8 cellular contexts compared by ENCODE assay signal in the genomic region with DNA sequence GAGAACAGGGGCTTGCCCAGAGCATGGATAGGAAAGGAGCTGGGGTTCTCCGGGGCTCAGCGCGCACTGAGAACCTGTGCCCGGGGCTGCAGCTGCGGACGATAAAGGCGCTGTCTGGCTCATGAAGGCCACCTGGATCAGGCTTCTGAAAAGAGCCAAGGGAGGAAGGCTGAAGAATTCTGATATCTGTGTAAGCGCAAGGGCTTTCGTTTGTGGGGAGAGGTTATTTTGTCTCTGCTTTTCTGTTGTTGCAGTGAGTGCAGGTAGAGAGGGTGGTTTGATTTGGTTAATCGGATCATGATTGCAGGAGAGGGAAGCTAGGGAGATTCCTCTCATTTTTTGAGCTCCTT.
DNase-seq lines count a peak whose midpoint lies in the region; ATAC-seq lines count a peak whose summit lies in the region.
"Had no signal": no experiment of that assay in that cellular context is flagged by ENCODE, and none has a peak within 500 bp of the region (broad histone marks: within the 10 kb centered on the region; RNA-seq: fewer than 3 reads in every experiment).

No MANE protein-coding gene starts in this region.

- H3K14ac ChIP-seq in trophoblast cell (ENCODE audit: low read length), result no peak overlapping the region

- H3K27ac ChIP-seq in trophoblast cell (ENCODE audit: low read depth, low read length), result no peak overlapping the region

- H3K9me3 ChIP-seq in endocrine pancreas (ENCODE audit: control insufficient read depth, low read length) (no peaks in the 10 kb centered on the region), trophoblast cell (ENCODE audit: insufficient read depth, low read depth, low read length) (no peaks in the 10 kb centered on the region)

- peak; percentile 31 for ATAC-seq in GM19023 (IDR thresholded peaks at IDR 0.05; ENCODE audit: unreplicated experiment)
- no peak for ATAC-seq in GM21619 (IDR thresholded peaks at IDR 0.05; ENCODE audit: unreplicated experiment)
- no peak for ATAC-seq in HG03571 (IDR thresholded peaks at IDR 0.05; ENCODE audit: unreplicated experiment)

- H3K4me1 ChIP-seq in endocrine pancreas (ENCODE audit: control insufficient read depth, insufficient read depth, low read length) (peaks cover 33% of the 10 kb centered on the region), trophoblast cell (ENCODE audit: control insufficient read depth in 1 of 2, insufficient read depth in 2 of 2, low read length in 2 of 2) (peaks cover 0 to 5% of the 10 kb centered on the region in 2 experiments)

- H3K4me3 ChIP-seq in endocrine pancreas (ENCODE audit: control insufficient read depth, insufficient read depth, low read length) (peak overlapping the region; percentile 94), trophoblast cell (ENCODE audit: low read depth, low read length) (no peak overlapping the region)

- H2BK12ac ChIP-seq in trophoblast cell (ENCODE audit: low read length), result no peak overlapping the region

- H3K27me3 ChIP-seq in endocrine pancreas (ENCODE audit: control insufficient read depth, insufficient read depth, low read length), result no peaks in the 10 kb centered on the region
- H3K27me3 ChIP-seq in trophoblast cell (ENCODE audit: insufficient read depth, low read length), result no peaks in the 10 kb centered on the region

- H3K79me1 ChIP-seq in trophoblast cell (ENCODE audit: low read length), result no peaks in the 10 kb centered on the region

- H2AFZ ChIP-seq in trophoblast cell (ENCODE audit: insufficient read depth, low read length, poor library complexity), result peak overlapping the region; percentile 41

- H3K23ac ChIP-seq in trophoblast cell (ENCODE audit: low read length), result no peak overlapping the region

- H3K36me3 ChIP-seq in endocrine pancreas (ENCODE audit: control insufficient read depth, insufficient read depth, low read length) (no peaks in the 10 kb centered on the region), trophoblast cell (ENCODE audit: control insufficient read depth in 1 of 2, insufficient read depth in 2 of 2, low read length in 2 of 2) (no peaks in the 10 kb centered on the region)

- no CpG with 5 or more reads among the region's 10 CpGs for WGBS in trophoblast cell (ENCODE audit: extremely low coverage, insufficient coverage, insufficient read length)

- no peak overlapping the region for H3K18ac ChIP-seq in trophoblast cell (ENCODE audit: low read length)

- H3K79me2 ChIP-seq in trophoblast cell (ENCODE audit: control insufficient read depth, insufficient read depth, low read length, poor library complexity), result no peaks in the 10 kb centered on the region

- no peak overlapping the region for H2BK120ac ChIP-seq in trophoblast cell (ENCODE audit: insufficient read depth, low read length, poor library complexity)

- no peak overlapping the region for H2BK5ac ChIP-seq in trophoblast cell (ENCODE audit: low read depth, low read length, poor library complexity)

- no peak overlapping the region for H2AK5ac ChIP-seq in trophoblast cell (ENCODE audit: low read length)

- no peak overlapping the region for H3K4ac ChIP-seq in trophoblast cell (ENCODE audit: low read depth, low read length)

- H4K8ac ChIP-seq in trophoblast cell (ENCODE audit: low read depth, low read length), result no peak overlapping the region

- peak overlapping the region; percentile 54 for H3K9ac ChIP-seq in endocrine pancreas (ENCODE audit: control insufficient read depth, insufficient read depth, low read length)
- H3K9ac ChIP-seq in trophoblast cell (ENCODE audit: low read length), result no peak overlapping the region

- H4K12ac ChIP-seq in trophoblast cell (ENCODE audit: low read depth, low read length), result no peak overlapping the region

- DNase-seq in NCI-H146 (lab: John Stamatoyannopoulos, UW), result peak; percentile 46
- no peak for DNase-seq in trophoblast cell
- DNase-seq in MV-4-11 (lab: John Stamatoyannopoulos, UW), result no peak
- DNase-seq: activated CD4-positive, alpha-beta T cell treated with anti-CD3 and anti-CD28 coated beads, Interleukin-2, amount 50 U/mL, for 1 hour had no signal

- H4K91ac ChIP-seq in trophoblast cell (ENCODE audit: low read depth, low read length), result no peak overlapping the region

- peak overlapping the region; percentile 60 for H3K4me2 ChIP-seq in trophoblast cell (ENCODE audit: low read length)
